1 cellular context compared by ENCODE assay signal in the genomic region with DNA sequence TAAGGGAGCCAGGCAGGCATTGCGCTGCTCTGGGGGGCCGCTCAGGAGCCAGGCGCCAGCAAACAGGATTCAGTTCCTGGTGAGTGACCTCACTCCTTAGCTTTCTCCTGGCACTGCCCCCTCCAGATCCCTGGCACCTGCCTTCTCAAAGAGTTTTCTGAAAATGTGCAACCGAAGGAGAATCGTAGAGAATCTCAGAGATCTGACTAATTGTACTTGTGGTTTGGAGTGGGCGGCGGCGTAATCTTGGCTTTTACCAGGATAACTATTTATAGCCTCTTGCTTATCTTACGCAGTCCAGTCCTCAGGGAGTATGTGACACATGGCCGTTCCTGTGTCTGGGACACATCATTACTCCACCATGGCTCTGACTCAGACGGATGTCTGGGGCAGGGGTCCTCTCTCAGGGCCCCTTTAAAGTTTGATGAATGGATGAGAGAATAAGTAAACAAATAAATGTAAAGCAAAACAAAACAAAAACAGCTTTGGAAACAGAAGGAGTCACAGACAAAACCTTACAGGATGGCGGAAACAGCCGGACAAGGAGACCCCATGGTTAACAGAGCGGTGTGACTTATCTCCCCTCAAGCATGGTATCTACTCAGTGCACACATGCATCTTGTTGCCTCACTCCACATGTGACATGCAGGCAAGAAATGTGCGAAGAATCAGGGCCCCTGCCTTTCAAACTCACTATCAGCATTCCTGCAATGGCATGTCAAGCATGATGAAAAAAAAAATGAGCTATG.
TF ChIP-seq lines count a peak whose summit lies in the region.

No MANE protein-coding gene starts in this region.

TF ChIP-seq in K562, 482 proteins besides CTCF, POLR2A, EP300 and RAD21 (continued from another document):
- TF ChIP-seq, protein P1, sequence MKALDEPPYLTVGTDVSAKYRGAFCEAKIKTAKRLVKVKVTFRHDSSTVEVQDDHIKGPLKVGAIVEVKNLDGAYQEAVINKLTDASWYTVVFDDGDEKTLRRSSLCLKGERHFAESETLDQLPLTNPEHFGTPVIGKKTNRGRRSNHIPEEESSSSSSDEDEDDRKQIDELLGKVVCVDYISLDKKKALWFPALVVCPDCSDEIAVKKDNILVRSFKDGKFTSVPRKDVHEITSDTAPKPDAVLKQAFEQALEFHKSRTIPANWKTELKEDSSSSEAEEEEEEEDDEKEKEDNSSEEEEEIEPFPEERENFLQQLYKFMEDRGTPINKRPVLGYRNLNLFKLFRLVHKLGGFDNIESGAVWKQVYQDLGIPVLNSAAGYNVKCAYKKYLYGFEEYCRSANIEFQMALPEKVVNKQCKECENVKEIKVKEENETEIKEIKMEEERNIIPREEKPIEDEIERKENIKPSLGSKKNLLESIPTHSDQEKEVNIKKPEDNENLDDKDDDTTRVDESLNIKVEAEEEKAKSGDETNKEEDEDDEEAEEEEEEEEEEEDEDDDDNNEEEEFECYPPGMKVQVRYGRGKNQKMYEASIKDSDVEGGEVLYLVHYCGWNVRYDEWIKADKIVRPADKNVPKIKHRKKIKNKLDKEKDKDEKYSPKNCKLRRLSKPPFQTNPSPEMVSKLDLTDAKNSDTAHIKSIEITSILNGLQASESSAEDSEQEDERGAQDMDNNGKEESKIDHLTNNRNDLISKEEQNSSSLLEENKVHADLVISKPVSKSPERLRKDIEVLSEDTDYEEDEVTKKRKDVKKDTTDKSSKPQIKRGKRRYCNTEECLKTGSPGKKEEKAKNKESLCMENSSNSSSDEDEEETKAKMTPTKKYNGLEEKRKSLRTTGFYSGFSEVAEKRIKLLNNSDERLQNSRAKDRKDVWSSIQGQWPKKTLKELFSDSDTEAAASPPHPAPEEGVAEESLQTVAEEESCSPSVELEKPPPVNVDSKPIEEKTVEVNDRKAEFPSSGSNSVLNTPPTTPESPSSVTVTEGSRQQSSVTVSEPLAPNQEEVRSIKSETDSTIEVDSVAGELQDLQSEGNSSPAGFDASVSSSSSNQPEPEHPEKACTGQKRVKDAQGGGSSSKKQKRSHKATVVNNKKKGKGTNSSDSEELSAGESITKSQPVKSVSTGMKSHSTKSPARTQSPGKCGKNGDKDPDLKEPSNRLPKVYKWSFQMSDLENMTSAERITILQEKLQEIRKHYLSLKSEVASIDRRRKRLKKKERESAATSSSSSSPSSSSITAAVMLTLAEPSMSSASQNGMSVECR (CRISPR knock-in tag; IDR thresholded peaks at IDR 0.05) = no peak
- TF ChIP-seq ETV5 (CRISPR knock-in tag; IDR thresholded peaks at IDR 0.05; ENCODE audit: low read depth) (no peak), HEY1 (CRISPR knock-in tag; IDR thresholded peaks at IDR 0.05; ENCODE audit: borderline replicate concordance) (no peak), ZEB2 (IDR thresholded peaks at IDR 0.05) (no peak), FOXA3 (CRISPR knock-in tag; conservative IDR thresholded peaks at IDR 0.05 in 1 of 2, IDR thresholded peaks at IDR 0.05 in 1 of 2) (no peak), GTF2A2 (tag; IDR thresholded peaks at IDR 0.05) (no peak), FOXK2 (conservative IDR thresholded peaks at IDR 0.05 in 1 of 2, IDR thresholded peaks at IDR 0.05 in 1 of 2; ENCODE audit: low read depth in 2 of 2) (0 out of 4 replicates have a peak, but pooled peaks of 1 of the 2 experiments have one; percentile 35), NCOA1 (IDR thresholded peaks at IDR 0.05; ENCODE audit: low read depth) (no peak), L3MBTL2 (IDR thresholded peaks at IDR 0.05) (peak; percentile 86), TEAD2 (tag; IDR thresholded peaks at IDR 0.05) (no peak), GATA2 (CRISPR knock-in tag; IDR thresholded peaks at IDR 0.05) (peak; percentile 8; the same call in 1 of the 2 replicates)
- TF ChIP-seq, protein P2, sequence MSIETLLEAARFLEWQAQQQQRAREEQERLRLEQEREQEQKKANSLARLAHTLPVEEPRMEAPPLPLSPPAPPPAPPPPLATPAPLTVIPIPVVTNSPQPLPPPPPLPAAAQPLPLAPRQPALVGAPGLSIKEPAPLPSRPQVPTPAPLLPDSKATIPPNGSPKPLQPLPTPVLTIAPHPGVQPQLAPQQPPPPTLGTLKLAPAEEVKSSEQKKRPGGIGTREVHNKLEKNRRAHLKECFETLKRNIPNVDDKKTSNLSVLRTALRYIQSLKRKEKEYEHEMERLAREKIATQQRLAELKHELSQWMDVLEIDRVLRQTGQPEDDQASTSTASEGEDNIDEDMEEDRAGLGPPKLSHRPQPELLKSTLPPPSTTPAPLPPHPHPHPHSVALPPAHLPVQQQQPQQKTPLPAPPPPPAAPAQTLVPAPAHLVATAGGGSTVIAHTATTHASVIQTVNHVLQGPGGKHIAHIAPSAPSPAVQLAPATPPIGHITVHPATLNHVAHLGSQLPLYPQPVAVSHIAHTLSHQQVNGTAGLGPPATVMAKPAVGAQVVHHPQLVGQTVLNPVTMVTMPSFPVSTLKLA (conservative IDR thresholded peaks at IDR 0.05) = peak in 1 of 2 experiments; percentile 32; a peak in 1 of 4 replicates
- TF ChIP-seq, protein P3, sequence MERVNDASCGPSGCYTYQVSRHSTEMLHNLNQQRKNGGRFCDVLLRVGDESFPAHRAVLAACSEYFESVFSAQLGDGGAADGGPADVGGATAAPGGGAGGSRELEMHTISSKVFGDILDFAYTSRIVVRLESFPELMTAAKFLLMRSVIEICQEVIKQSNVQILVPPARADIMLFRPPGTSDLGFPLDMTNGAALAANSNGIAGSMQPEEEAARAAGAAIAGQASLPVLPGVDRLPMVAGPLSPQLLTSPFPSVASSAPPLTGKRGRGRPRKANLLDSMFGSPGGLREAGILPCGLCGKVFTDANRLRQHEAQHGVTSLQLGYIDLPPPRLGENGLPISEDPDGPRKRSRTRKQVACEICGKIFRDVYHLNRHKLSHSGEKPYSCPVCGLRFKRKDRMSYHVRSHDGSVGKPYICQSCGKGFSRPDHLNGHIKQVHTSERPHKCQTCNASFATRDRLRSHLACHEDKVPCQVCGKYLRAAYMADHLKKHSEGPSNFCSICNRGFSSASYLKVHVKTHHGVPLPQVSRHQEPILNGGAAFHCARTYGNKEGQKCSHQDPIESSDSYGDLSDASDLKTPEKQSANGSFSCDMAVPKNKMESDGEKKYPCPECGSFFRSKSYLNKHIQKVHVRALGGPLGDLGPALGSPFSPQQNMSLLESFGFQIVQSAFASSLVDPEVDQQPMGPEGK (CRISPR knock-in tag; IDR thresholded peaks at IDR 0.05; ENCODE audit: borderline replicate concordance) = no peak
- TF ChIP-seq, protein P4, sequence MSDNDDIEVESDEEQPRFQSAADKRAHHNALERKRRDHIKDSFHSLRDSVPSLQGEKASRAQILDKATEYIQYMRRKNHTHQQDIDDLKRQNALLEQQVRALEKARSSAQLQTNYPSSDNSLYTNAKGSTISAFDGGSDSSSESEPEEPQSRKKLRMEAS (CRISPR knock-in tag; IDR thresholded peaks at IDR 0.05) = no peak
- TF ChIP-seq, protein P5, sequence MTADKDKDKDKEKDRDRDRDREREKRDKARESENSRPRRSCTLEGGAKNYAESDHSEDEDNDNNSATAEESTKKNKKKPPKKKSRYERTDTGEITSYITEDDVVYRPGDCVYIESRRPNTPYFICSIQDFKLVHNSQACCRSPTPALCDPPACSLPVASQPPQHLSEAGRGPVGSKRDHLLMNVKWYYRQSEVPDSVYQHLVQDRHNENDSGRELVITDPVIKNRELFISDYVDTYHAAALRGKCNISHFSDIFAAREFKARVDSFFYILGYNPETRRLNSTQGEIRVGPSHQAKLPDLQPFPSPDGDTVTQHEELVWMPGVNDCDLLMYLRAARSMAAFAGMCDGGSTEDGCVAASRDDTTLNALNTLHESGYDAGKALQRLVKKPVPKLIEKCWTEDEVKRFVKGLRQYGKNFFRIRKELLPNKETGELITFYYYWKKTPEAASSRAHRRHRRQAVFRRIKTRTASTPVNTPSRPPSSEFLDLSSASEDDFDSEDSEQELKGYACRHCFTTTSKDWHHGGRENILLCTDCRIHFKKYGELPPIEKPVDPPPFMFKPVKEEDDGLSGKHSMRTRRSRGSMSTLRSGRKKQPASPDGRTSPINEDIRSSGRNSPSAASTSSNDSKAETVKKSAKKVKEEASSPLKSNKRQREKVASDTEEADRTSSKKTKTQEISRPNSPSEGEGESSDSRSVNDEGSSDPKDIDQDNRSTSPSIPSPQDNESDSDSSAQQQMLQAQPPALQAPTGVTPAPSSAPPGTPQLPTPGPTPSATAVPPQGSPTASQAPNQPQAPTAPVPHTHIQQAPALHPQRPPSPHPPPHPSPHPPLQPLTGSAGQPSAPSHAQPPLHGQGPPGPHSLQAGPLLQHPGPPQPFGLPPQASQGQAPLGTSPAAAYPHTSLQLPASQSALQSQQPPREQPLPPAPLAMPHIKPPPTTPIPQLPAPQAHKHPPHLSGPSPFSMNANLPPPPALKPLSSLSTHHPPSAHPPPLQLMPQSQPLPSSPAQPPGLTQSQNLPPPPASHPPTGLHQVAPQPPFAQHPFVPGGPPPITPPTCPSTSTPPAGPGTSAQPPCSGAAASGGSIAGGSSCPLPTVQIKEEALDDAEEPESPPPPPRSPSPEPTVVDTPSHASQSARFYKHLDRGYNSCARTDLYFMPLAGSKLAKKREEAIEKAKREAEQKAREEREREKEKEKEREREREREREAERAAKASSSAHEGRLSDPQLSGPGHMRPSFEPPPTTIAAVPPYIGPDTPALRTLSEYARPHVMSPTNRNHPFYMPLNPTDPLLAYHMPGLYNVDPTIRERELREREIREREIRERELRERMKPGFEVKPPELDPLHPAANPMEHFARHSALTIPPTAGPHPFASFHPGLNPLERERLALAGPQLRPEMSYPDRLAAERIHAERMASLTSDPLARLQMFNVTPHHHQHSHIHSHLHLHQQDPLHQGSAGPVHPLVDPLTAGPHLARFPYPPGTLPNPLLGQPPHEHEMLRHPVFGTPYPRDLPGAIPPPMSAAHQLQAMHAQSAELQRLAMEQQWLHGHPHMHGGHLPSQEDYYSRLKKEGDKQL (CRISPR knock-in tag; IDR thresholded peaks at IDR 0.05; ENCODE audit: borderline replicate concordance) = no peak
- TF ChIP-seq, protein P6, sequence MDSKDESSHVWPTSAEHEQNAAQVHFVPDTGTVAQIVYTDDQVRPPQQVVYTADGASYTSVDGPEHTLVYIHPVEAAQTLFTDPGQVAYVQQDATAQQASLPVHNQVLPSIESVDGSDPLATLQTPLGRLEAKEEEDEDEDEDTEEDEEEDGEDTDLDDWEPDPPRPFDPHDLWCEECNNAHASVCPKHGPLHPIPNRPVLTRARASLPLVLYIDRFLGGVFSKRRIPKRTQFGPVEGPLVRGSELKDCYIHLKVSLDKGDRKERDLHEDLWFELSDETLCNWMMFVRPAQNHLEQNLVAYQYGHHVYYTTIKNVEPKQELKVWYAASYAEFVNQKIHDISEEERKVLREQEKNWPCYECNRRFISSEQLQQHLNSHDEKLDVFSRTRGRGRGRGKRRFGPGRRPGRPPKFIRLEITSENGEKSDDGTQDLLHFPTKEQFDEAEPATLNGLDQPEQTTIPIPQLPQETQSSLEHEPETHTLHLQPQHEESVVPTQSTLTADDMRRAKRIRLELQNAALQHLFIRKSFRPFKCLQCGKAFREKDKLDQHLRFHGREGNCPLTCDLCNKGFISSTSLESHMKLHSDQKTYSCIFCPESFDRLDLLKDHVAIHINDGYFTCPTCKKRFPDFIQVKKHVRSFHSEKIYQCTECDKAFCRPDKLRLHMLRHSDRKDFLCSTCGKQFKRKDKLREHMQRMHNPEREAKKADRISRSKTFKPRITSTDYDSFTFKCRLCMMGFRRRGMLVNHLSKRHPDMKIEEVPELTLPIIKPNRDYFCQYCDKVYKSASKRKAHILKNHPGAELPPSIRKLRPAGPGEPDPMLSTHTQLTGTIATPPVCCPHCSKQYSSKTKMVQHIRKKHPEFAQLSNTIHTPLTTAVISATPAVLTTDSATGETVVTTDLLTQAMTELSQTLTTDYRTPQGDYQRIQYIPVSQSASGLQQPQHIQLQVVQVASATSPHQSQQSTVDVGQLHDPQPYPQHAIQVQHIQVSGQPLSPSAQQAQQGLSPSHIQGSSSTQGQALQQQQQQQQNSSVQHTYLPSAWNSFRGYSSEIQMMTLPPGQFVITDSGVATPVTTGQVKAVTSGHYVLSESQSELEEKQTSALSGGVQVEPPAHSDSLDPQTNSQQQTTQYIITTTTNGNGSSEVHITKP (IDR thresholded peaks at IDR 0.05; ENCODE audit: partially characterized antibody) = peak; percentile 83
